In the genomic region with DNA sequence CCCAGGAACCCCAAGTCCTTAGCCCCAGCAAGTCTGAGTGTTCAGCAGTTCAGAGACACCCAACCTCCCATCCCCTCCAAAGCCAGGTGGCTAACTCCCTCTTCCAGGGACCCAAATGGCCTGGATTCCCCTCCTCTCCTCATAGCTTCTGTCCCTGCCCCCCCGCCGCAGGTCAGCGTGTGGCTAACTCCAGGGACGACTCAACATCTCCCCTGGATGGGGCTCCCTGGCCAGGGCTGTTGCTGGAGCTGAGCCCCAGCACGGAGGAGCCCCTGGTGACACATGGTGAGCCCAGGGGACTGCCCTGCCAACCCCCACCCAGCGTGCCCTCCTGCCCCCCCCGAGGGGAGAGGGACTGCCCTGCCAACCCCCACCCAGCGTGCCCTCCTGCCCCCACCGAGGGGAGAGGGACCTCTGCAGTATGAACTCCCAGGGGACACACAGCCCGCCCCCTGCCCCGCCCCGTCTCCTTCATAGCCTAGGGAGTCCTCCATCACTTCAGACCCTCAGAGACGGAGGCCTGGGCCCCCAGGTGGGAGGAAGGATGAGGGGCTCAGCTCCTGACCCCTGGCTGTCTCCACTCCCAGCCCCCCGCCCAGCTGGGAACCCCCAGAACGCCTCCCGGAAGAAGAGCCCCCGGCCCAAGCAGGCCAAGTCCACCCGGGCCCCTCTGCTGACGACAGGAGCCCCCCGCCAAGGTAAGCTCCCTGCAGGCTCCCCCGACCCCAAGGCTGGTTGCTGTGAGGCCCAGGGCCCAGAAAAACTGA, we compare ENCODE assay signal across 19 cellular contexts. TPM values are rescaled to one million over a fixed set of nuclear protein-coding genes. Genes with fewer than 3 reads are reported as not detected.
A peak's percentile ranks its signal among the peaks of the same experiment; 100 is the strongest.
DNase-seq lines count a peak whose midpoint lies in the region; ATAC-seq and TF ChIP-seq lines count a peak whose summit lies in the region.
"Had no signal": no experiment of that assay in that cellular context is flagged by ENCODE, and none has a peak within 500 bp of the region (broad histone marks: within the 10 kb centered on the region; RNA-seq: fewer than 3 reads in every experiment).

No MANE protein-coding gene starts in this region.

- H3K79me2 ChIP-seq in SK-N-SH (ENCODE audit: insufficient read depth) = peaks cover 7% of the 10 kb centered on the region; the same call in 1 of the 2 replicates

- H3K4me1 Mint-ChIP-seq in T-helper 17 cell = peaks cover 5% of the 10 kb centered on the region

- no peaks in the 10 kb centered on the region for H4K20me1 ChIP-seq in SK-N-SH (ENCODE audit: insufficient read depth)

- no peak overlapping the region for H3K27ac ChIP-seq in SK-N-SH (ENCODE audit: low read depth in 2 of 2, low read length in 1 of 2)
- H3K27ac ChIP-seq in thoracic aorta = peak overlapping the region in 1 of 2 donors; percentile 65

- 72% methylated on average over 9 of the region's 21 CpGs for WGBS in SK-N-SH (ENCODE audit: low lambda C conversion rate)

- POLR2A ChIA-PET in SK-N-SH (lab: Yijun Ruan, JAX) = interaction anchor here (1.8 kb wide), 1 partner anchor 13 kb away, joined by 6 read pairs; a partner anchor contains a TSS

- H3K9me3 ChIP-seq in SK-N-SH (no peaks in the 10 kb centered on the region), NT2/D1 (ENCODE audit: insufficient read depth, low read length) (no peaks in the 10 kb centered on the region), thoracic aorta (no peaks in the 10 kb centered on the region), T-helper 17 cell (ENCODE audit: control insufficient read depth, low read length, poor library complexity, severe bottlenecking) (no peaks in the 10 kb centered on the region)

- H3K4me2 ChIP-seq in SK-N-SH = peak overlapping the region; percentile 52; the same call in 1 of the 2 replicates

- H3K27ac Mint-ChIP-seq in T-helper 17 cell = no peak overlapping the region
- H3K27ac Mint-ChIP-seq: CD4-positive, alpha-beta T cell had no signal

- H3K36me3 ChIP-seq in SK-N-SH (replicated peaks in 1 of 2; ENCODE audit: control insufficient read depth in 1 of 2, insufficient read depth in 2 of 2, low read length in 1 of 2) (no peaks in the 10 kb centered on the region), NT2/D1 (ENCODE audit: insufficient read depth, insufficient read length, low read length) (peaks cover 7% of the 10 kb centered on the region), thoracic aorta (no peaks in the 10 kb centered on the region)

- H3K27me3 Mint-ChIP-seq in T-helper 17 cell = peaks cover 16% of the 10 kb centered on the region
- H3K27me3 Mint-ChIP-seq: CD4-positive, alpha-beta T cell had no signal

- H3F3A ChIP-seq in SK-N-SH (replicated peaks; ENCODE audit: insufficient read depth) = peaks cover 35% of the 10 kb centered on the region

- H3K27me3 ChIP-seq in SK-N-SH (ENCODE audit: insufficient read depth) (no peaks in the 10 kb centered on the region), NT2/D1 (ENCODE audit: insufficient read depth, insufficient read length) (no peaks in the 10 kb centered on the region), thoracic aorta (replicated peaks; ENCODE audit: insufficient read depth) (no peaks in the 10 kb centered on the region)

- TF ChIP-seq RAD21 in SK-N-SH (IDR thresholded peaks at IDR 0.05; ENCODE audit: low read length) = no peak

- H3K9ac ChIP-seq in SK-N-SH (no peak overlapping the region), NT2/D1 (ENCODE audit: insufficient read length, low read depth) (peak overlapping the region; percentile 50)

- H3K9me2 ChIP-seq in SK-N-SH = no peaks in the 10 kb centered on the region

- H3K4me3 ChIP-seq in SK-N-SH (ENCODE audit: low read depth in 2 of 2, low read length in 1 of 2) = no peak overlapping the region
- no peak overlapping the region for H3K4me3 ChIP-seq in NT2/D1 (ENCODE audit: insufficient read length, low read depth)
- peak overlapping the region; percentile 63 for H3K4me3 ChIP-seq in thoracic aorta

- H3K4me1 ChIP-seq in SK-N-SH (ENCODE audit: control insufficient read depth in 1 of 2, insufficient read depth in 2 of 2, low read depth in 1 of 2, low read length in 1 of 2) = peaks cover 24 to 65% of the 10 kb centered on the region in 2 experiments; a peak in 3 of 4 replicates
- peaks cover 28% of the 10 kb centered on the region for H3K4me1 ChIP-seq in NT2/D1 (ENCODE audit: insufficient read depth, insufficient read length)
- peaks cover 23 to 32% of the 10 kb centered on the region in 2 donors for H3K4me1 ChIP-seq in thoracic aorta (ENCODE audit: control insufficient read depth in 1 of 2, low read depth in 2 of 2)

- H3K36me3 Mint-ChIP-seq in T-helper 17 cell (ENCODE audit: low read depth) = no peaks in the 10 kb centered on the region

- H2AFZ ChIP-seq in SK-N-SH (ENCODE audit: low read depth) = no peak overlapping the region

- CTCF ChIA-PET in SK-N-SH (lab: Yijun Ruan, JAX) = interaction anchor here (1.0 to 15.1 kb wide), 5 partner anchors 11 to 141 kb away, joined by 4 to 162 read pairs (median 5); no protein-coding TSS in a partner anchor

- DNase-seq in SK-N-SH (no peak), NT2/D1 (ENCODE audit: low read depth, low spot score) (no peak), iPS-NIHi11 (ENCODE audit: low spot score) (peak; percentile 8), thoracic aorta (ENCODE audit: low spot score) (no peak), T-helper 17 cell (no peak), AG08395 (ENCODE audit: low spot score) (no peak)
- DNase-seq: activated CD4-positive, alpha-beta T cell treated with anti-CD3 and anti-CD28 coated beads, Interleukin-2, amount 50 U/mL, for 48 hours; activated naive CD4-positive, alpha-beta T cell treated with anti-CD3 and anti-CD28 coated beads, Interleukin-2, amount 50 U/mL, for 16 hours; activated T-cell treated with anti-CD3 and anti-CD28 coated beads for 4 hours; CD4-positive, alpha-beta T cell; DMS53; hippocampal formation; NCI-H146; T-helper 1 cell had no signal

- no peak for TF ChIP-seq EP300 in SK-N-SH (IDR thresholded peaks at IDR 0.05; ENCODE audit: borderline replicate concordance in 1 of 2, low read depth in 1 of 2, low read length in 1 of 2)

- H3K4me3 Mint-ChIP-seq in T-helper 17 cell = no peak overlapping the region
- H3K4me3 Mint-ChIP-seq: CD4-positive, alpha-beta T cell had no signal

- TF ChIP-seq CTCF in SK-N-SH (IDR thresholded peaks at IDR 0.05) = no peak
- TF ChIP-seq CTCF in thoracic aorta (IDR thresholded peaks at IDR 0.05) = no peak

- ATAC-seq in SK-N-SH treated with all-trans-retinoic acid at 6 μM for 48 hours (no peak), thoracic aorta (ENCODE audit: insufficient number of reproducible peaks, low FRiP score, low read depth) (no peak), T-helper 17 cell (no peak), HG02678 (IDR thresholded peaks at IDR 0.05; ENCODE audit: unreplicated experiment) (no peak)
- ATAC-seq: HepG2 had no signal

TF ChIP-seq in SK-N-SH, 30 proteins besides CTCF, POLR2A, EP300 and RAD21 (continues in another document):
- TF ChIP-seq RCOR1 (IDR thresholded peaks at IDR 0.05; ENCODE audit: low read length) (no peak), MEF2A (IDR thresholded peaks at IDR 0.05; ENCODE audit: borderline replicate concordance, low read depth) (no peak), JUND (IDR thresholded peaks at IDR 0.05) (no peak), CHD2 (IDR thresholded peaks at IDR 0.05; ENCODE audit: low read length, partially characterized antibody) (no peak), RFX5 (IDR thresholded peaks at IDR 0.05; ENCODE audit: low read length) (no peak), FOXJ3 (CRISPR knock-in tag; IDR thresholded peaks at IDR 0.05) (no peak), EZH2phosphoT487 (IDR thresholded peaks at IDR 0.05; ENCODE audit: borderline replicate concordance, low read depth) (no peak), YY1 (IDR thresholded peaks at IDR 0.05; ENCODE audit: low read depth) (no peak)

TF ChIP-seq in SK-N-SH treated with all-trans-retinoic acid at 6 μM for 48 hours, 23 proteins besides CTCF, POLR2A, EP300 and RAD21 (continues in another document):
- TF ChIP-seq GLIS3 (CRISPR knock-in tag; IDR thresholded peaks at IDR 0.05) (no peak), TCF4 (CRISPR knock-in tag; IDR thresholded peaks at IDR 0.05; ENCODE audit: borderline replicate concordance) (no peak), ZC3H10 (CRISPR knock-in tag; IDR thresholded peaks at IDR 0.05) (no peak), ESRRG (CRISPR knock-in tag; IDR thresholded peaks at IDR 0.05) (no peak)
- TF ChIP-seq, protein P1, sequence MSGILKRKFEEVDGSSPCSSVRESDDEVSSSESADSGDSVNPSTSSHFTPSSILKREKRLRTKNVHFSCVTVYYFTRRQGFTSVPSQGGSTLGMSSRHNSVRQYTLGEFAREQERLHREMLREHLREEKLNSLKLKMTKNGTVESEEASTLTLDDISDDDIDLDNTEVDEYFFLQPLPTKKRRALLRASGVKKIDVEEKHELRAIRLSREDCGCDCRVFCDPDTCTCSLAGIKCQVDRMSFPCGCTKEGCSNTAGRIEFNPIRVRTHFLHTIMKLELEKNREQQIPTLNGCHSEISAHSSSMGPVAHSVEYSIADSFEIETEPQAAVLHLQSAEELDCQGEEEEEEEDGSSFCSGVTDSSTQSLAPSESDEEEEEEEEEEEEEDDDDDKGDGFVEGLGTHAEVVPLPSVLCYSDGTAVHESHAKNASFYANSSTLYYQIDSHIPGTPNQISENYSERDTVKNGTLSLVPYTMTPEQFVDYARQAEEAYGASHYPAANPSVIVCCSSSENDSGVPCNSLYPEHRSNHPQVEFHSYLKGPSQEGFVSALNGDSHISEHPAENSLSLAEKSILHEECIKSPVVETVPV (CRISPR knock-in tag; IDR thresholded peaks at IDR 0.05) = no peak

RNA-seq across cellular contexts. Expression of a gene that starts 1.7 kb away (rescaled TPM):
- polyA plus RNA-seq in SK-N-SH (2012; rRNA removed) = 2.6 and 4.9 TPM in 2 replicates
- 2.4 and 4.2 TPM in 2 replicates for polyA plus RNA-seq in SK-N-SH (2012; cell fraction: cytosol; rRNA removed)
- polyA plus RNA-seq in SK-N-SH (2012; cell fraction: nucleus; rRNA removed) = 22.1 and 22.8 TPM in 2 replicates
- total RNA-seq in thoracic aorta (10 to 100 TPM in 1 of 2 donors, 1 to 10 TPM in 1; 4.3 to 58.3 TPM), T-helper 17 cell (under 1 TPM; 0.08 to 0.47 TPM)
- total RNA-seq: HepG2 had no signal
- polyA plus RNA-seq: HepG2 had no signal

RNA-seq across cellular contexts. Expression of a gene that starts 4.9 kb away (rescaled TPM):
- polyA plus RNA-seq in SK-N-SH (2012; rRNA removed) = 84.4 and 89.9 TPM in 2 replicates
- 51.1 and 68.5 TPM in 2 replicates for polyA plus RNA-seq in SK-N-SH (2012; cell fraction: cytosol; rRNA removed)
- polyA plus RNA-seq in SK-N-SH (2012; cell fraction: nucleus; rRNA removed) = 132 and 194 TPM in 2 replicates
- 1 to 10 TPM; 3.4 to 3.8 TPM for total RNA-seq in thoracic aorta
- 10 to 100 TPM in 1 of 2 donors, 1 to 10 TPM in 1; 9.1 to 11.9 TPM for total RNA-seq in T-helper 17 cell

RNA-seq across cellular contexts. Expression of a gene that starts 13.5 kb away (rescaled TPM):
- 0.73 and 1.6 TPM in 2 replicates for polyA plus RNA-seq in SK-N-SH (2012; rRNA removed)
- 0.58 and 1.1 TPM in 2 replicates for polyA plus RNA-seq in SK-N-SH (2012; cell fraction: cytosol; rRNA removed)
- polyA plus RNA-seq in SK-N-SH (2012; cell fraction: nucleus; rRNA removed) = 3.7 and 4.2 TPM in 2 replicates
- total RNA-seq in thoracic aorta (1 to 10 TPM; 3.5 to 7.2 TPM), T-helper 17 cell (10 to 100 TPM; 19.4 to 25.5 TPM)

RNA-seq across cellular contexts. Expression of a gene that starts 25.3 kb away (rescaled TPM):
- polyA plus RNA-seq in SK-N-SH (2012; rRNA removed) = not detected in 2 replicates
- not detected in 2 replicates for polyA plus RNA-seq in SK-N-SH (2012; cell fraction: cytosol; rRNA removed)
- polyA plus RNA-seq in SK-N-SH (2012; cell fraction: nucleus; rRNA removed) = 0.27 and 0.29 TPM in 2 replicates
- total RNA-seq in thoracic aorta = not detected
- not detected for total RNA-seq in T-helper 17 cell
- total RNA-seq: CD4-positive, alpha-beta T cell; HepG2; kidney epithelial cell; M059J had no signal
- polyA plus RNA-seq: HepG2 had no signal

RNA-seq across cellular contexts. Expression of a gene that starts 28.5 kb away (rescaled TPM):
- polyA plus RNA-seq in SK-N-SH (2012; rRNA removed) = 60.9 and 65.4 TPM in 2 replicates
- 31.2 and 47.8 TPM in 2 replicates for polyA plus RNA-seq in SK-N-SH (2012; cell fraction: cytosol; rRNA removed)
- 43.5 and 46.8 TPM in 2 replicates for polyA plus RNA-seq in SK-N-SH (2012; cell fraction: nucleus; rRNA removed)
- 10 to 100 TPM; 18.8 to 27.4 TPM for total RNA-seq in thoracic aorta
- total RNA-seq in T-helper 17 cell = 1 to 10 TPM; 6.5 to 7.2 TPM
